ENCODE assay signal across 9 cellular contexts in genomic region chrX:136577562-136577961, GRCh38. TPM values are rescaled to one million over a fixed set of nuclear protein-coding genes. Genes with fewer than 3 reads are reported as not detected.
DNase-seq lines count a peak whose midpoint lies in the region; ATAC-seq and TF ChIP-seq lines count a peak whose summit lies in the region.
"Had no signal": no experiment of that assay in that cellular context is flagged by ENCODE, and none has a peak within 500 bp of the region (broad histone marks: within the 10 kb centered on the region; RNA-seq: fewer than 3 reads in every experiment).

No MANE protein-coding gene starts in this region.

- no peaks in the 10 kb centered on the region for H3K27me3 ChIP-seq in kidney epithelial cell (ENCODE audit: control insufficient read depth, insufficient read depth, low read length)

- ATAC-seq in HG02798 (IDR thresholded peaks at IDR 0.05; ENCODE audit: poor library complexity, unreplicated experiment) (peak; percentile 94), WTC11 (peak; percentile 99)

- in situ Hi-C loops in T47D (cut with HindIII; ENCODE audit: low pct_unique_long_range_greater_than_20kb, low sequenced_read_pairs): no loop called here

- H3K4me1 Mint-ChIP-seq in WTC11: no peaks in the 10 kb centered on the region

- no peaks in the 10 kb centered on the region; the same call in 1 of the 2 replicates for H3K27me3 Mint-ChIP-seq in WTC11 (ENCODE audit: low read depth)

- H3K36me3 ChIP-seq in kidney epithelial cell (ENCODE audit: control insufficient read depth, insufficient read depth, low read length): no peaks in the 10 kb centered on the region

- H3K4me3 Mint-ChIP-seq in WTC11: no peak overlapping the region

- H3K27ac Mint-ChIP-seq in WTC11: no peak overlapping the region

- CTCF ChIA-PET in WTC11 (lab: Charles Lee): interaction anchor here (0.6 to 1.9 kb wide), 3 partner anchors 10 to 131 kb away, joined by 3 to 9 read pairs (median 4); no protein-coding TSS in a partner anchor

- H3K4me3 ChIP-seq in kidney epithelial cell (ENCODE audit: low read depth, low read length): no peak overlapping the region
- H3K4me3 ChIP-seq: skin epidermis had no signal

- DNase-seq in SHP77 (lab: John Stamatoyannopoulos, UW): peak; percentile 3 to 15
- no peak for DNase-seq in SHP77 treated with DMSO at 0.1 percent for 48 hours (lab: John Stamatoyannopoulos, UW)
- peak; percentile 5 for DNase-seq in NCI-H1694 (lab: John Stamatoyannopoulos, UW)
- peak; percentile 63 for DNase-seq in WTC11 (ENCODE audit: low spot score)
- DNase-seq in T47D (ENCODE audit: low read depth in 1 of 2, low spot score in 1 of 2): peak; percentile 11 to 52
- no peak for DNase-seq in kidney epithelial cell (ENCODE audit: low read depth)
- DNase-seq in stimulated activated CD4-positive, alpha-beta T cell treated with anti-CD3 and anti-CD28 coated beads, Interleukin-4, amount 100 ng/mL, for 4 hours: peak; percentile 50 to 73

- no peaks in the 10 kb centered on the region for H3K36me3 Mint-ChIP-seq in WTC11

- H3K9me3 Mint-ChIP-seq in WTC11: no peaks in the 10 kb centered on the region

- TF ChIP-seq CTCF in WTC11 (IDR thresholded peaks at IDR 0.05) (no peak; the same call in 1 of the 2 replicates), kidney epithelial cell (IDR thresholded peaks at IDR 0.05; ENCODE audit: insufficient read depth, low read length, poor library complexity, severe bottlenecking) (peak; percentile 75)

- POLR2A ChIA-PET in WTC11 (lab: Charles Lee): no interaction called here

TF ChIP-seq in WTC11, 78 proteins besides CTCF, POLR2A, EP300 and RAD21:
- TF ChIP-seq ELF4 (CRISPR knock-in tag; IDR thresholded peaks at IDR 0.05; ENCODE audit: low read depth) (no peak), MYBL2 (CRISPR knock-in tag; IDR thresholded peaks at IDR 0.05) (no peak), IRF2 (CRISPR knock-in tag; IDR thresholded peaks at IDR 0.05; ENCODE audit: borderline replicate concordance, low read depth) (no peak), SOX15 (CRISPR knock-in tag; IDR thresholded peaks at IDR 0.05) (no peak), ZNF423 (CRISPR knock-in tag; IDR thresholded peaks at IDR 0.05) (no peak), HMGA2 (CRISPR knock-in tag; IDR thresholded peaks at IDR 0.05) (no peak), ZNF671 (CRISPR knock-in tag; IDR thresholded peaks at IDR 0.05) (no peak)

RNA-seq across cellular contexts. Expression of gene VGLL1, which starts 45.5 kb away (rescaled TPM):
- total RNA-seq in WTC11 (2021): not detected in 3 replicates
- 1.3 and 1.4 TPM in 2 replicates for total RNA-seq in kidney epithelial cell

Comparison
In these comparisons a context has a peak if more than half of its experiments do, and no peak if none do; other contexts are left out.
1. DNase-seq: peak in SHP77 (2 of 2), NCI-H1694 (single experiment), WTC11 (single experiment), T47D (2 of 2) and stimulated activated CD4-positive, alpha-beta T cell treated with anti-CD3 and anti-CD28 coated beads, Interleukin-4, amount 100 ng/mL, for 4 hours (2 of 2); none in SHP77 treated with DMSO at 0.1 percent for 48 hours (single experiment) and kidney epithelial cell (single experiment).